8 cellular contexts compared by ENCODE assay signal in genomic region chr7:118352854-118353453, GRCh38.
DNase-seq lines count a peak whose midpoint lies in the region; ATAC-seq and TF ChIP-seq lines count a peak whose summit lies in the region.

No MANE protein-coding gene starts in this region.

- DNase-seq in MCF 10A (ENCODE audit: unreplicated experiment) (peak; percentile 42), breast epithelium (ENCODE audit: low spot score in 2 of 2) (no peak), NCI-H446 (lab: John Stamatoyannopoulos, UW) (peak; percentile 10 to 60), cerebellar cortex (ENCODE audit: low spot score) (peak; percentile 75), vagina (ENCODE audit: extremely low spot score in 2 of 2) (no peak), uterus (no peak), CD14-positive monocyte (ENCODE audit: low spot score) (no peak)

- TF ChIP-seq CTCF in MCF 10A (IDR thresholded peaks at IDR 0.05; ENCODE audit: unreplicated experiment) (peak; percentile 46), breast epithelium (IDR thresholded peaks at IDR 0.05) (no peak), vagina (IDR thresholded peaks at IDR 0.05) (peak in 2 of 3 experiments; percentile 4 to 28), uterus (IDR thresholded peaks at IDR 0.05) (no peak), CD14-positive monocyte (IDR thresholded peaks at IDR 0.05) (no peak)

- no TSS peak for BruUV-seq in MCF 10A (replicated peaks; lab: Mats Ljungman, UMichigan)

- CTCF ChIA-PET in MCF 10A (lab: Yijun Ruan, JAX) = interaction anchor here (0.6 to 1.6 kb wide), 11 partner anchors 9 to 1858 kb away, joined by 3 to 7 read pairs (median 3); no protein-coding TSS in a partner anchor

- H3K4me1 Mint-ChIP-seq in MCF 10A (ENCODE audit: insufficient read depth, unreplicated experiment) (peaks cover 6% of the 10 kb centered on the region), CD14-positive monocyte (no peaks in the 10 kb centered on the region)

- POLR2A ChIA-PET in MCF 10A (lab: Yijun Ruan, JAX) = interaction anchor here (0.6 kb wide), 1 partner anchor 921 kb away, joined by 3 read pairs; no protein-coding TSS in a partner anchor

- no peaks in the 10 kb centered on the region for H3K9me3 Mint-ChIP-seq in MCF 10A (ENCODE audit: unreplicated experiment)
- H3K9me3 Mint-ChIP-seq in CD14-positive monocyte = peaks cover 0 to 6% (median 0%) of the 10 kb centered on the region in 7 donors

- H3K27me3 Mint-ChIP-seq in MCF 10A (ENCODE audit: insufficient read depth, unreplicated experiment) (no peaks in the 10 kb centered on the region), CD14-positive monocyte (ENCODE audit: low read depth in 3 of 3) (peaks cover 22 to 30% (median 22%) of the 10 kb centered on the region in 3 donors)

- H3K36me3 Mint-ChIP-seq in MCF 10A (ENCODE audit: insufficient read depth, unreplicated experiment) (no peaks in the 10 kb centered on the region), CD14-positive monocyte (no peaks in the 10 kb centered on the region)

- H3K27ac ChIP-seq in breast epithelium (no peak overlapping the region), vagina (no peak overlapping the region), uterus (no peak overlapping the region)

- H3K36me3 ChIP-seq in breast epithelium = no peaks in the 10 kb centered on the region
- no peaks in the 10 kb centered on the region for H3K36me3 ChIP-seq in vagina
- H3K36me3 ChIP-seq in uterus = no peaks in the 10 kb centered on the region

- H3K9me3 ChIP-seq in breast epithelium (peaks cover 0 to 10% of the 10 kb centered on the region in 2 donors), vagina (no peaks in the 10 kb centered on the region), uterus (no peaks in the 10 kb centered on the region)

- no peak for TF ChIP-seq POLR2A in breast epithelium (IDR thresholded peaks at IDR 0.05)
- TF ChIP-seq POLR2A in vagina (IDR thresholded peaks at IDR 0.05) = no peak
- no peak for TF ChIP-seq POLR2A in uterus (IDR thresholded peaks at IDR 0.05)

- intact Hi-C loops in MCF 10A (cut with micrococcal nuclease) = loop anchor here (1.0 to 5.0 kb wide), 4 partner anchors 96 to 845 kb away; no protein-coding TSS in a partner anchor
- intact Hi-C loops in breast epithelium (cut with DNase I; ENCODE audit: low total_unique reads) = no loop called here
- intact Hi-C loops in vagina (cut with DNase I) = no loop called here
- intact Hi-C loops in uterus (cut with DNase I; ENCODE audit: low total_unique reads) = no loop called here
- intact Hi-C loops in CD14-positive monocyte (cut with micrococcal nuclease) = no loop called here

- no peaks in the 10 kb centered on the region for H3K27me3 ChIP-seq in breast epithelium
- H3K27me3 ChIP-seq in vagina = no peaks in the 10 kb centered on the region
- H3K27me3 ChIP-seq in uterus = no peaks in the 10 kb centered on the region

- H3K4me3 ChIP-seq in breast epithelium = no peak overlapping the region
- H3K4me3 ChIP-seq in vagina = no peak overlapping the region
- H3K4me3 ChIP-seq in uterus = no peak overlapping the region

- no peak for ATAC-seq in HG02870 (IDR thresholded peaks at IDR 0.05; ENCODE audit: unreplicated experiment)

- H3K27ac Mint-ChIP-seq in MCF 10A (ENCODE audit: low read depth, unreplicated experiment) (no peak overlapping the region), CD14-positive monocyte (no peak overlapping the region)

- H3K4me3 Mint-ChIP-seq in MCF 10A (ENCODE audit: unreplicated experiment) (no peak overlapping the region), CD14-positive monocyte (no peak overlapping the region)

- H3K4me1 ChIP-seq in breast epithelium (no peaks in the 10 kb centered on the region), vagina (no peaks in the 10 kb centered on the region), uterus (no peaks in the 10 kb centered on the region)

Comparison
In these comparisons a context has a peak if more than half of its experiments do, and no peak if none do; other contexts are left out.
1. DNase-seq: peak in MCF 10A (single experiment), NCI-H446 (2 of 2) and cerebellar cortex (single experiment); none in breast epithelium (0 of 2), vagina (0 of 2), uterus (0 of 2) and CD14-positive monocyte (single experiment).
2. CTCF ChIP-seq: peak in MCF 10A (single experiment) and vagina (2 of 3); none in breast epithelium (0 of 3), uterus (0 of 4) and CD14-positive monocyte (single experiment).